8 cellular contexts compared by ENCODE assay signal in the genomic region with DNA sequence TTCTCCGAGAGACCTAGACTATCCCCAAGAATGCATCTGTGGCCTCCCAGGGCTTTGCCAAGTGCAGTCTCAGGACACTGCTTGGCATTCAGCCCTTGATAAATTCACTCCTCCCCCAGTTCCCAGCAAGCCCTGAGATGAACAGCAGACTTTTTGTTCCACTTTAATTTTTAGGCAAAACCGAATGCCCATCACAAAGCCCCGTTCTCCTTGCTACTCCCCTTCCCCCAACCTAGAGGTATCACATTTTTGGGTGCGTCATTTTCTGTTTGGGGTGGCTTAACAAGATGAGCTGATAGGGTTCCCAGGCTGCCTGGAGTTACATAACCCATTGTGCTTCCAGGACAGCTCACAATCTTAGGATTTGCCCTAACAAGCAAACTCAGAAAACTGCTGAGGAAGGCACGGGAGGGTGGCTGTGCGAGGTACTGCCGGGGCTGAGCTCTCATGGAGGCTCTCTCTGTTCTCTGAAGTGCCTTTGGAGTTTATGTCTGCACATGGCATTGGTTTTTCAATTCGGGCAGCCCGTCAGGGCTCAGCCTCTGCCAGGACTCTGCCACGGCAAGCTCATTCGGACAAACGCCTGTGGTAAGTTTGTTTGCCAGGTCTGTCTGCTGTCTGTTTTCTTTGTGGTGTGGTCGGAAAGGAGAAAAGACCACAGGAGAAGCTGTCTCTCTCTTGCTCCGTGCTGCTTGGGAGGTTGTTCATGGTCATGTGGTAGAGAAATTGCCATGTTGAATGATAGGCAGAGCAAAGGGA. TPM values are rescaled to one million over a fixed set of nuclear protein-coding genes. Genes with fewer than 3 reads are reported as not detected.
DNase-seq lines count a peak whose midpoint lies in the region; ATAC-seq and TF ChIP-seq lines count a peak whose summit lies in the region.

A gene with protein sequence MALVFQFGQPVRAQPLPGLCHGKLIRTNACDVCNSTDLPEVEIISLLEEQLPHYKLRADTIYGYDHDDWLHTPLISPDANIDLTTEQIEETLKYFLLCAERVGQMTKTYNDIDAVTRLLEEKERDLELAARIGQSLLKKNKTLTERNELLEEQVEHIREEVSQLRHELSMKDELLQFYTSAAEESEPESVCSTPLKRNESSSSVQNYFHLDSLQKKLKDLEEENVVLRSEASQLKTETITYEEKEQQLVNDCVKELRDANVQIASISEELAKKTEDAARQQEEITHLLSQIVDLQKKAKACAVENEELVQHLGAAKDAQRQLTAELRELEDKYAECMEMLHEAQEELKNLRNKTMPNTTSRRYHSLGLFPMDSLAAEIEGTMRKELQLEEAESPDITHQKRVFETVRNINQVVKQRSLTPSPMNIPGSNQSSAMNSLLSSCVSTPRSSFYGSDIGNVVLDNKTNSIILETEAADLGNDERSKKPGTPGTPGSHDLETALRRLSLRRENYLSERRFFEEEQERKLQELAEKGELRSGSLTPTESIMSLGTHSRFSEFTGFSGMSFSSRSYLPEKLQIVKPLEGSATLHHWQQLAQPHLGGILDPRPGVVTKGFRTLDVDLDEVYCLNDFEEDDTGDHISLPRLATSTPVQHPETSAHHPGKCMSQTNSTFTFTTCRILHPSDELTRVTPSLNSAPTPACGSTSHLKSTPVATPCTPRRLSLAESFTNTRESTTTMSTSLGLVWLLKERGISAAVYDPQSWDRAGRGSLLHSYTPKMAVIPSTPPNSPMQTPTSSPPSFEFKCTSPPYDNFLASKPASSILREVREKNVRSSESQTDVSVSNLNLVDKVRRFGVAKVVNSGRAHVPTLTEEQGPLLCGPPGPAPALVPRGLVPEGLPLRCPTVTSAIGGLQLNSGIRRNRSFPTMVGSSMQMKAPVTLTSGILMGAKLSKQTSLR (plus strand): TSS at position 385 of the 759 bp plus-strand sequence. CDS start 113 bp downstream, at position 498.

- H3K36me3 ChIP-seq in psoas muscle (ENCODE audit: insufficient read depth in 1 of 2, low read depth in 1 of 2), result peaks cover 0 to 27% of the 10 kb centered on the region in 2 donors

- DNase-seq in Caki2 (ENCODE audit: low read depth) (no peak), Right ventricle myocardium inferior (ENCODE audit: missing footprints) (peak; percentile 63), psoas muscle (peak in 1 of 2 donors; percentile 59), SIG-M5 (lab: John Stamatoyannopoulos, UW) (no peak), DMS53 treated with DMSO at 0.1 percent for 48 hours (lab: John Stamatoyannopoulos, UW; ENCODE audit: unreplicated experiment) (no peak)

- 24 to 33% (median 25%) methylated on average over 14 of the region's 14 CpGs for WGBS in psoas muscle, 3 donors

- H3K36me3 Mint-ChIP-seq in activated T-helper 17 cell treated with anti-CD3 and anti-CD28 coated beads, Interleukin-2, amount 50 U/mL, for 72 hours (ENCODE audit: low read depth), result peaks cover 41% of the 10 kb centered on the region

- no peaks in the 10 kb centered on the region for H3K27me3 Mint-ChIP-seq in activated T-helper 17 cell treated with anti-CD3 and anti-CD28 coated beads, Interleukin-2, amount 50 U/mL, for 72 hours

- peak within 1 kb of the TSS; percentile 62 for H3K4me3 Mint-ChIP-seq in activated T-helper 17 cell treated with anti-CD3 and anti-CD28 coated beads, Interleukin-2, amount 50 U/mL, for 72 hours

- H3K4me3 ChIP-seq in psoas muscle, result peak within 1 kb of the TSS; percentile 57

- no peak for TF ChIP-seq CTCF in psoas muscle (IDR thresholded peaks at IDR 0.05)

- peak within 1 kb of the TSS; percentile 85 for H3K27ac Mint-ChIP-seq in activated T-helper 17 cell treated with anti-CD3 and anti-CD28 coated beads, Interleukin-2, amount 50 U/mL, for 72 hours

- in situ Hi-C loops in Caki2 (cut with HindIII; ENCODE audit: low pct_unique_long_range_greater_than_20kb, low sequenced_read_pairs), result no loop called here

- H3K27ac ChIP-seq in psoas muscle, result peak within 1 kb of the TSS; percentile 85

- H3K9me3 Mint-ChIP-seq in activated T-helper 17 cell treated with anti-CD3 and anti-CD28 coated beads, Interleukin-2, amount 50 U/mL, for 72 hours, result no peaks in the 10 kb centered on the region

- H3K9me3 ChIP-seq in psoas muscle, result no peaks in the 10 kb centered on the region

- intact Hi-C loops in Right ventricle myocardium inferior (cut with DNase I) (no loop called here), psoas muscle (cut with DNase I) (loop anchor here (5.0 to 10.0 kb wide), 2 partner anchors 74 to 1506 kb away; no protein-coding TSS in a partner anchor)

- H3K4me1 Mint-ChIP-seq in activated T-helper 17 cell treated with anti-CD3 and anti-CD28 coated beads, Interleukin-2, amount 50 U/mL, for 72 hours, result peaks cover 43% of the 10 kb centered on the region

- H3K4me1 ChIP-seq in psoas muscle, result peaks cover 25% of the 10 kb centered on the region

- no peaks in the 10 kb centered on the region for H3K27me3 ChIP-seq in psoas muscle (ENCODE audit: insufficient read depth in 3 of 3, low read length in 2 of 3)

- peak; percentile 22 for ATAC-seq in activated T-helper 17 cell treated with anti-CD3 and anti-CD28 coated beads, Interleukin-2, amount 50 U/mL, for 72 hours (replicated peaks)
- ATAC-seq in Right ventricle myocardium inferior, result peak; percentile 75
- peak; percentile 74 to 85 (median 78) for ATAC-seq in psoas muscle
- ATAC-seq in GM19023 (IDR thresholded peaks at IDR 0.05; ENCODE audit: unreplicated experiment), result no peak
- ATAC-seq in HG03159 (IDR thresholded peaks at IDR 0.05; ENCODE audit: unreplicated experiment), result no peak

RNA-seq across cellular contexts. Expression of the gene that starts here (rescaled TPM):
- total RNA-seq in Caki2 (2014; rRNA removed; shearing (Covaris generic); ENCODE audit: low replicate concordance), result 24.0 and 34.8 TPM in 2 replicates
- 10 to 100 TPM; 17.4 to 23.8 TPM for total RNA-seq in activated T-helper 17 cell treated with anti-CD3 and anti-CD28 coated beads, Interleukin-2, amount 50 U/mL, for 72 hours
- total RNA-seq in Right ventricle myocardium inferior (267 TPM), psoas muscle (100 to 1,000 TPM in 3 of 4 donors, 10 to 100 TPM in 1; 94.8 to 128 (median 120) TPM)
- 10 to 100 TPM; 30.8 to 68.2 (median 45.2) TPM for polyA plus RNA-seq in psoas muscle

Comparison
In these comparisons a context has a peak if more than half of its experiments do, and no peak if none do; other contexts are left out.
1. ATAC-seq: peak in activated T-helper 17 cell treated with anti-CD3 and anti-CD28 coated beads, Interleukin-2, amount 50 U/mL, for 72 hours (single experiment), Right ventricle myocardium inferior (single experiment) and psoas muscle (4 of 4); none in GM19023 (single experiment) and HG03159 (single experiment).